Comparison of ENCODE assay signal across 1 cellular context in genomic region chr10:4981722-4982471, GRCh38.
TF ChIP-seq lines count a peak whose summit lies in the region.

No MANE protein-coding gene starts in this region.

TF ChIP-seq in K562, 482 proteins besides CTCF, POLR2A, EP300 and RAD21 (continued from another document):
- TF ChIP-seq DEAF1 (CRISPR knock-in tag; IDR thresholded peaks at IDR 0.05) (0 out of 2 replicates have a peak, but pooled peaks have one; percentile 15), PHTF2 (CRISPR knock-in tag; IDR thresholded peaks at IDR 0.05) (no peak), ILK (tag; IDR thresholded peaks at IDR 0.05; ENCODE audit: borderline replicate concordance, low read depth) (no peak), ARID1B (IDR thresholded peaks at IDR 0.05) (peak; percentile 92), CCNT2 (IDR thresholded peaks at IDR 0.05; ENCODE audit: borderline replicate concordance, extremely low read depth, insufficient read length, low read depth, low read length) (peak; percentile 58), USF2 (CRISPR knock-in tag; IDR thresholded peaks at IDR 0.05) (no peak), PML (IDR thresholded peaks at IDR 0.05; ENCODE audit: low read length) (peak; percentile 45; the same call in 1 of the 2 replicates), THAP7 (CRISPR knock-in tag; IDR thresholded peaks at IDR 0.05) (no peak), CREB3L1 (IDR thresholded peaks at IDR 0.05; ENCODE audit: borderline replicate concordance, low read depth) (peak; percentile 52; the same call in 1 of the 2 replicates), RCOR1 (IDR thresholded peaks at IDR 0.05; ENCODE audit: borderline replicate concordance in 1 of 2, low read depth in 2 of 2, low read length in 2 of 2) (peak; percentile 39 to 77; a peak in 3 of 4 replicates), ZMIZ1 (IDR thresholded peaks at IDR 0.05; ENCODE audit: low read depth in 2 of 2, low read length in 2 of 2) (peak in 1 of 2 experiments; percentile 66; a peak in 2 of 4 replicates), HIVEP1 (CRISPR knock-in tag; IDR thresholded peaks at IDR 0.05) (no peak), ZKSCAN3 (CRISPR knock-in tag; IDR thresholded peaks at IDR 0.05) (no peak), TAF15 (IDR thresholded peaks at IDR 0.05; ENCODE audit: low read depth, low read length) (no peak), GTF2B (IDR thresholded peaks at IDR 0.05; ENCODE audit: extremely low read depth, insufficient read length) (no peak), KLF1 (tag; IDR thresholded peaks at IDR 0.05) (0 out of 2 replicates have a peak, but pooled peaks have one; percentile 43), NRF1 (conservative IDR thresholded peaks at IDR 0.05 in 1 of 2, IDR thresholded peaks at IDR 0.05 in 1 of 2) (peak; percentile 62 to 70), XRCC5 (IDR thresholded peaks at IDR 0.05; ENCODE audit: low read depth, low read length) (0 out of 2 replicates have a peak, but pooled peaks have one; percentile 35), HDAC1 (IDR thresholded peaks at IDR 0.05) (peak in 1 of 2 experiments; percentile 60; a peak in 2 of 4 replicates), ZBTB5 (IDR thresholded peaks at IDR 0.05) (no peak), ARNT (IDR thresholded peaks at IDR 0.05) (peak; percentile 77 to 80; a peak in 3 of 4 replicates), ETV1 (tag; conservative IDR thresholded peaks at IDR 0.05; ENCODE audit: low read depth) (no peak), NR2C1 (IDR thresholded peaks at IDR 0.05) (no peak; the same call in 1 of the 2 replicates), NR2C1 (tag; IDR thresholded peaks at IDR 0.05) (peak; percentile 76), ZNF668 (CRISPR knock-in tag; IDR thresholded peaks at IDR 0.05) (no peak), HSF4 (CRISPR knock-in tag; IDR thresholded peaks at IDR 0.05; ENCODE audit: borderline replicate concordance) (no peak), NCOA1 (IDR thresholded peaks at IDR 0.05; ENCODE audit: low read depth) (peak; percentile 85), FOXK2 (conservative IDR thresholded peaks at IDR 0.05 in 1 of 2, IDR thresholded peaks at IDR 0.05 in 1 of 2; ENCODE audit: low read depth in 2 of 2) (peak in 1 of 2 experiments; percentile 51; a peak in 2 of 4 replicates), JUND (IDR thresholded peaks at IDR 0.05; ENCODE audit: borderline replicate concordance, low read depth, low read length) (no peak), JUND (tag; IDR thresholded peaks at IDR 0.05; ENCODE audit: borderline replicate concordance, low read depth, low read length) (peak; percentile 71; the same call in 2 of the 3 replicates), MTA3 (IDR thresholded peaks at IDR 0.05; ENCODE audit: borderline replicate concordance) (peak; percentile 84; the same call in 1 of the 2 replicates), SRF (CRISPR knock-in tag; IDR thresholded peaks at IDR 0.05) (peak in 1 of 2 experiments; percentile 33; a peak in 1 of 4 replicates), L3MBTL2 (IDR thresholded peaks at IDR 0.05) (peak; percentile 65; the same call in 1 of the 2 replicates), HNRNPLL (IDR thresholded peaks at IDR 0.05; ENCODE audit: low read depth, low read length, poor library complexity, severe bottlenecking) (no peak)
